In the genomic region with DNA sequence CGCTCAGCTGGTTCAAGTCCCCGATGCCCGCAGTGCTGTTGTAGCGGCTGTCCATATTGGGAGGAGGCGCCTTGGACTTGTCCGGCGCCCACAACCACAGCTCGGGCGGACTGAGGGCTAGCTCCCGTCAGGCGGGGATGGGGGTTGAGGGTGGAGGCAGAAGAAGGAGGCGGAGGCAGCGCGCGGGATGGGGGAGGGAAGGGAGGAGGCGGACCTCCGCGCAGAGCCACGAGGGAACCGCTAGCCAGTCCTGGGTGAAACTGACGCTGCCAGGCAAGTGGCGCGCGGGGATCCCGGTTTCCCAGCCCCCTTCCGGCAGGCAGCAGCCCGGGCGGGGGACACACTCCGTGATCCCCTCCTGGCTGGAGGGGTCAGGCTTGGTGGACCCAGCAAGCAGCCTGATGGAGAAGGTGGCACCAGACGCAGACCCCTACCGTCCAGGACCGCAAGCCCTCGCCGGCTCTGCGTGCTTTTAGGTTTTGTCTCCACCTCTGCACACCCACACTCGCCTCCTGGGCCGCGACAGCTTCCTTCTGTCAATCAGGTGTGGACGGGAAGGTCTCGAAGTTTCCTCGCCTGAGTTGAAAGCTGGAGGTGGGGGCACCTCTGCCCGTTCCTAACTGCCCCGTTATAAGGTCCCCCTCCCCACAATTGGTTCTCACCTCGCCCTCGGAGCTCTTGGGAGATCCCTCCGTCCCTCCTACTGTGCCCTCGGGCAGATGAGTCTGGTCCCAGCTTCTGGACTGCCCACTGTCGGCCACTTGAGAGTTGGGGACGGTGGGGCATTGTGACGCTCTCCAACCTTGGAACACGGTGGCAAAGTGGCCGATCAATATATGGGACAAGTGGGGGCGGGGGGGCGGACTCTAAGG, we compare ENCODE assay signal across 8 cellular contexts. TPM values are rescaled to one million over a fixed set of nuclear protein-coding genes. Genes with fewer than 3 reads are reported as not detected.
DNase-seq lines count a peak whose midpoint lies in the region; TF ChIP-seq lines count a peak whose summit lies in the region.

A gene (minus strand): TSS at position 112 of the 872 bp plus-strand sequence. CDS start 57 bp downstream, at position 55.

- H3K4me3 ChIP-seq in GM23248 (peak within 1 kb of the TSS; percentile 83), ectodermal cell (ENCODE audit: insufficient read depth, low read depth, low read length) (peak within 1 kb of the TSS; percentile 63), lower leg skin (ENCODE audit: low read depth, poor library complexity, severe bottlenecking) (peak within 1 kb of the TSS; percentile 59)

- no peak for TF ChIP-seq POLR2A in lower leg skin (IDR thresholded peaks at IDR 0.05)

- peak; percentile 63 for DNase-seq in GF-D8 (lab: John Stamatoyannopoulos, UW)
- peak; percentile 72 for DNase-seq in GM23248
- peak; percentile 43 for DNase-seq in KG1 (lab: John Stamatoyannopoulos, UW)
- peak; percentile 63 to 67 for DNase-seq in activated CD4-positive, alpha-beta T cell treated with anti-CD3 and anti-CD28 coated beads, Interleukin-2, amount 50 U/mL, for 48 hours
- peak; percentile 81 to 98 for DNase-seq in lower leg skin (ENCODE audit: low spot score in 2 of 2)
- DNase-seq in stimulated activated CD4-positive, alpha-beta T cell treated with anti-CD3 and anti-CD28 coated beads, Interleukin-4, amount 100 ng/mL, for 4 hours: peak; percentile 25 to 39
- no peak for DNase-seq in AML-193 (lab: John Stamatoyannopoulos, UW)

- peak within 1 kb of the TSS; percentile 85 for H3K9ac ChIP-seq in GM23248

- no peaks in the 10 kb centered on the region for H3K36me3 ChIP-seq in GM23248 (ENCODE audit: low read depth)
- no peaks in the 10 kb centered on the region for H3K36me3 ChIP-seq in ectodermal cell (ENCODE audit: control insufficient read depth, insufficient read depth, low read length)

- H3K79me2 ChIP-seq in GM23248 (ENCODE audit: insufficient read depth): no peaks in the 10 kb centered on the region

- peak within 1 kb of the TSS; percentile 98 for H3K4me2 ChIP-seq in GM23248 (ENCODE audit: unreplicated experiment)

- H3K9me3 ChIP-seq in GM23248 (ENCODE audit: low read depth) (no peaks in the 10 kb centered on the region), ectodermal cell (ENCODE audit: control insufficient read depth, low read length) (no peaks in the 10 kb centered on the region)

- H3K9me2 ChIP-seq in GM23248 (ENCODE audit: insufficient read depth): no peaks in the 10 kb centered on the region

- peak within 1 kb of the TSS; percentile 97 for H2AFZ ChIP-seq in GM23248

- H3K27ac ChIP-seq in GM23248: peak within 1 kb of the TSS; percentile 76
- peak within 1 kb of the TSS; percentile 69 for H3K27ac ChIP-seq in ectodermal cell (ENCODE audit: insufficient read depth, low read depth, low read length, poor library complexity, severe bottlenecking)

- H3F3A ChIP-seq in GM23248 (ENCODE audit: insufficient read depth): peaks cover 3% of the 10 kb centered on the region

- H3K4me1 ChIP-seq in GM23248 (ENCODE audit: insufficient read depth) (no peaks in the 10 kb centered on the region), ectodermal cell (ENCODE audit: control insufficient read depth, insufficient read depth, low read length) (peaks cover 3% of the 10 kb centered on the region)

- intact Hi-C loops in lower leg skin (cut with DNase I; ENCODE audit: low total_unique reads): no loop called here

- 1% methylated on average over 32 to 53 of the region's 54 CpGs for WGBS in GM23248 (ENCODE audit: low coverage in 1 of 2, low lambda C conversion rate in 2 of 2, missing lambda C conversion rate in 2 of 2), 2 experiments
- 1% methylated on average over 54 of the region's 54 CpGs for WGBS in ectodermal cell, 2 experiments
- 0 to 1% methylated on average over 43 to 48 of the region's 54 CpGs for WGBS in lower leg skin, 2 donors

- no peaks in the 10 kb centered on the region for H3K27me3 ChIP-seq in GM23248 (replicated peaks; ENCODE audit: insufficient read depth)
- peaks cover 14% of the 10 kb centered on the region for H3K27me3 ChIP-seq in ectodermal cell (ENCODE audit: control insufficient read depth, insufficient read depth, low read length, poor library complexity, severe bottlenecking)

- no peak for TF ChIP-seq CTCF in lower leg skin (IDR thresholded peaks at IDR 0.05)

- H4K20me1 ChIP-seq in GM23248 (ENCODE audit: insufficient read depth): no peaks in the 10 kb centered on the region

- in situ Hi-C loops in GM23248 (cut with MboI): no loop called here

RNA-seq across cellular contexts. Expression of the gene that starts here (rescaled TPM):
- total RNA-seq in GM23248 (2014; rRNA removed; shearing (Covaris generic)): 3.2 and 4.1 TPM in 2 replicates
- polyA plus RNA-seq in GM23248 (2016; fragmentation: Nextera tagmentation; extraction: Ambion mirVana): 2.4 and 3.5 TPM in 2 replicates
- polyA plus RNA-seq in ectodermal cell (2013, experiment 1 of 4): 9.2 TPM
- polyA plus RNA-seq in ectodermal cell (2013, experiment 2 of 4): 7.7 TPM
- polyA plus RNA-seq in ectodermal cell (2013, experiment 3 of 4): 5.9 TPM
- 6.5 TPM for polyA plus RNA-seq in ectodermal cell (2013, experiment 4 of 4)
- 10 to 100 TPM in 1 of 4 donors, 1 to 10 TPM in 3; 8.0 to 20.2 (median 9.1) TPM for total RNA-seq in lower leg skin

Comparison
In these comparisons a context has a peak if more than half of its experiments do, and no peak if none do; other contexts are left out.
1. DNase-seq: peak in GF-D8 (single experiment), GM23248 (single experiment), KG1 (single experiment), activated CD4-positive, alpha-beta T cell treated with anti-CD3 and anti-CD28 coated beads, Interleukin-2, amount 50 U/mL, for 48 hours (2 of 2), lower leg skin (2 of 2) and stimulated activated CD4-positive, alpha-beta T cell treated with anti-CD3 and anti-CD28 coated beads, Interleukin-4, amount 100 ng/mL, for 4 hours (2 of 2); none in AML-193 (0 of 2).
2. Peak in every context shown above with its lines, with median percentiles within 50 percentile points of each other: H3K4me3 ChIP-seq.